In the genomic region with DNA sequence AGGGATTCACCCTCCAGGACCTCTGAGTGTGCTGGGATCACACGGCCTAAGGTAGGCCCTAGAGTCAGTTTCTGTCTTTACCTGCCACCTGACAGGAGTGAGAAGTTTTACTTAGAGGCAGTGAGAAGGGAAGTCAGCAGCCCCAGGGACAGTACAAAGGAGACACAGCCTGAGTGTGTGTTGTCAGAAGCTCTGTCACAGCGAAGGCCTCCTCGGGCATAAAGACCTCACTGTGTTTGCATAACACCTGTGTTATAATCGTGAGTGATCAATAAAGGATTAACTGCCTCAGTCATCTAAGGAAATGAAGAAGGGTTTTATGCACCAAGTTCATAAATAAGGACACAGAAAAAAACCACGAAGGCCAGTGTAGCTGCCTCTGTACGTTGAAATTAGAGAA, we compare ENCODE assay signal across 17 cellular contexts.
"Had no signal": no experiment of that assay in that cellular context is flagged by ENCODE, and none has a peak within 500 bp of the region (broad histone marks: within the 10 kb centered on the region; RNA-seq: fewer than 3 reads in every experiment).

No MANE protein-coding gene starts in this region.

- H3K27me3 ChIP-seq: ascending aorta, gastrocnemius medialis, heart right ventricle, right atrium auricular region, upper lobe of right lung had no signal

- H3K4me3 Mint-ChIP-seq: activated CD4-positive, alpha-beta T cell treated with anti-CD3 and anti-CD28 coated beads for 36 hours; activated CD8-positive, alpha-beta T cell treated with anti-CD3 and anti-CD28 coated beads for 36 hours; activated naive CD8-positive, alpha-beta T cell treated with anti-CD3 and anti-CD28 coated beads, Interleukin-2, amount 50 U/mL, for 24 hours; memory B cell; stimulated activated naive B cell treated with anti-CD40 and anti-IgM and Interleukin-4, amounts not matched to agents 10 μg/mL and 1 μg/mL and 100 μg/mL, for 72 hours; T-cell had no signal

- ATAC-seq: activated CD4-positive, alpha-beta T cell treated with anti-CD3 and anti-CD28 coated beads for 36 hours; activated CD8-positive, alpha-beta T cell treated with anti-CD3 and anti-CD28 coated beads for 36 hours; activated naive CD8-positive, alpha-beta T cell treated with anti-CD3 and anti-CD28 coated beads, Interleukin-2, amount 50 U/mL, for 24 hours; gastrocnemius medialis; heart right ventricle; left lobe of liver; stimulated activated naive B cell treated with anti-CD40 and anti-IgM and Interleukin-4, amounts not matched to agents 10 μg/mL and 1 μg/mL and 100 μg/mL, for 72 hours; T-cell had no signal

- H3K4me1 Mint-ChIP-seq: activated CD4-positive, alpha-beta T cell treated with anti-CD3 and anti-CD28 coated beads for 36 hours had no signal

- H3K27ac Mint-ChIP-seq: activated CD4-positive, alpha-beta T cell treated with anti-CD3 and anti-CD28 coated beads for 36 hours; activated CD8-positive, alpha-beta T cell treated with anti-CD3 and anti-CD28 coated beads for 36 hours; activated naive CD8-positive, alpha-beta T cell treated with anti-CD3 and anti-CD28 coated beads, Interleukin-2, amount 50 U/mL, for 24 hours; memory B cell; stimulated activated naive B cell treated with anti-CD40 and anti-IgM and Interleukin-4, amounts not matched to agents 10 μg/mL and 1 μg/mL and 100 μg/mL, for 72 hours; T-cell had no signal

- H3K4me3 ChIP-seq: gastrocnemius medialis, heart right ventricle, right atrium auricular region, smooth muscle cell, upper lobe of right lung had no signal

- H3K36me3 Mint-ChIP-seq: memory B cell; stimulated activated naive B cell treated with anti-CD40 and anti-IgM and Interleukin-4, amounts not matched to agents 10 μg/mL and 1 μg/mL and 100 μg/mL, for 72 hours; T-cell had no signal

- H3K9me3 ChIP-seq: ascending aorta, gastrocnemius medialis, heart right ventricle, right atrium auricular region, upper lobe of right lung had no signal

- H3K27ac ChIP-seq: ascending aorta, gastrocnemius medialis, right atrium auricular region, WERI-Rb-1 had no signal

- H3K9me3 Mint-ChIP-seq: activated CD8-positive, alpha-beta T cell treated with anti-CD3 and anti-CD28 coated beads for 36 hours; activated naive CD8-positive, alpha-beta T cell treated with anti-CD3 and anti-CD28 coated beads, Interleukin-2, amount 50 U/mL, for 24 hours; memory B cell; stimulated activated naive B cell treated with anti-CD40 and anti-IgM and Interleukin-4, amounts not matched to agents 10 μg/mL and 1 μg/mL and 100 μg/mL, for 72 hours; T-cell had no signal

- H3K36me3 ChIP-seq: ascending aorta, gastrocnemius medialis, heart right ventricle, right atrium auricular region, upper lobe of right lung, WERI-Rb-1 had no signal

- DNase-seq: activated CD4-positive, alpha-beta T cell treated with anti-CD3 and anti-CD28 coated beads for 36 hours; activated CD8-positive, alpha-beta memory T cell treated with anti-CD3 and anti-CD28 coated beads, Interleukin-2, amount 50 U/mL, for 4 hours; activated CD8-positive, alpha-beta T cell treated with anti-CD3 and anti-CD28 coated beads for 36 hours; activated naive CD4-positive, alpha-beta T cell treated with Interleukin-2 at 50 U/mL for 16 hours; activated naive CD8-positive, alpha-beta T cell treated with anti-CD3 and anti-CD28 coated beads, Interleukin-2, amount 50 U/mL, for 24 hours; gastrocnemius medialis; heart right ventricle; islet precursor cell; stimulated activated naive B cell treated with anti-CD40 and anti-IgM and Interleukin-4, amounts not matched to agents 10 μg/mL and 1 μg/mL and 100 μg/mL, for 72 hours; T-cell; upper lobe of right lung; WERI-Rb-1 had no signal

- H3K27me3 Mint-ChIP-seq: activated CD4-positive, alpha-beta T cell treated with anti-CD3 and anti-CD28 coated beads for 36 hours; activated CD8-positive, alpha-beta T cell treated with anti-CD3 and anti-CD28 coated beads for 36 hours; activated naive CD8-positive, alpha-beta T cell treated with anti-CD3 and anti-CD28 coated beads, Interleukin-2, amount 50 U/mL, for 24 hours; T-cell had no signal
